ENCODE assay signal across 5 cellular contexts in the genomic region with DNA sequence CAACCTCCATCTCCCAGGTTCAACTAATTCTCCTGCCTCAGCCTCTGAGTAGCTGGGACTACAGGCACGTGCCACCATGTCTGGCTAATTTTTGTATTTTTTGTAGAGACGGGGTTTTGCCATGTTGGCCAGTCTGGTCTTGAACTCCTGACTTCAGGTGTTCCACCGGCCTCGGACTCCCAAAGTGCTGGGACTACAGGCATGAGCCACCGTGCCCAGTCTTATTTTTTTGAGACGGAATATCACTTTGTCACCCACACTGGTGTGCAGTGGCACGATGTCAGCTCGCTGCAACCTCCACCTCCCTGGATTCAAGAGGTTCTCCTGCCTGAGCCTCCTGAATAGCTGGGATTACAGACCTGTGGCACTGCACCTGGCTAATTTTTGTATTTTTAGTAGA. TPM values are rescaled to one million over a fixed set of nuclear protein-coding genes. Genes with fewer than 3 reads are reported as not detected.
A peak's percentile ranks its signal among the peaks of the same experiment; 100 is the strongest.
DNase-seq lines count a peak whose midpoint lies in the region; ATAC-seq, FAIRE-seq and TF ChIP-seq lines count a peak whose summit lies in the region.
"Not testable (repeated sequence)": the region's sequence is repeated elsewhere in the genome, so short reads cannot be mapped to it uniquely, and the experiment has no call there.

No MANE protein-coding gene starts in this region.

- H3K27ac ChIP-seq in A549 (peak overlapping the region; percentile 19 to 92; a peak in 4 of 6 replicates), RWPE1 (peak overlapping the region; percentile 24)
- H3K27ac ChIP-seq in H1 (ENCODE audit: low read depth, low read length); HepG2 (ENCODE audit: extremely low read length, insufficient read depth, low read length); trophoblast cell (ENCODE audit: low read depth, low read length): not testable (repeated sequence)

- H2BK20ac ChIP-seq in H1 (ENCODE audit: low read length) = peak overlapping the region; percentile 93; the same call in 1 of the 2 replicates

- WGBS in A549 (ENCODE audit: missing lambda C conversion rate) = 96% methylated on average over 8 of the region's 8 CpGs
- 95% methylated on average over 8 of the region's 8 CpGs; no CpG with 5 or more reads in 1 of the 2 experiments for WGBS in H1 (ENCODE audit: extremely low coverage in 1 of 2, insufficient coverage in 1 of 2, insufficient read length in 1 of 2, insufficient replicate concordance in 2 of 2, low coverage in 1 of 2, low lambda C conversion rate in 2 of 2, missing lambda C conversion rate in 1 of 2), 2 experiments
- WGBS in HepG2 (ENCODE audit: low lambda C conversion rate) = 91% methylated on average over 8 of the region's 8 CpGs
- WGBS in trophoblast cell (ENCODE audit: extremely low coverage, insufficient coverage, insufficient read length) = no CpG with 5 or more reads among the region's 8 CpGs

- TF ChIP-seq CTCF in A549 (IDR thresholded peaks at IDR 0.05); RWPE1 (conservative IDR thresholded peaks at IDR 0.05; ENCODE audit: low read depth); H1 (IDR thresholded peaks at IDR 0.05; ENCODE audit: control extremely low read depth in 1 of 3, insufficient read depth in 1 of 3, low read depth in 1 of 3, low read length in 3 of 3); HepG2 (CRISPR knock-in tag; IDR thresholded peaks at IDR 0.05): not testable (repeated sequence)

- not testable (repeated sequence) for H3K23me2 ChIP-seq in H1 (ENCODE audit: low read depth, low read length)

- not testable (repeated sequence) for H3K4me3 ChIP-seq in A549; H1 (ENCODE audit: extremely low read depth in 1 of 4, insufficient read depth in 2 of 4, low read depth in 3 of 4, low read length in 4 of 4); HepG2 (replicated peaks in 1 of 3; ENCODE audit: insufficient read depth in 1 of 3, low read depth in 2 of 3, low read length in 3 of 3); trophoblast cell (ENCODE audit: low read depth, low read length)

- H2BK15ac ChIP-seq in H1 (ENCODE audit: low read length) = peak overlapping the region; percentile 99; the same call in 1 of the 2 replicates

- H3K18ac ChIP-seq in H1 (ENCODE audit: extremely low read depth, low read length) = peak overlapping the region; percentile 32; the same call in 1 of the 2 replicates
- H3K18ac ChIP-seq in trophoblast cell (ENCODE audit: low read length) = not testable (repeated sequence)

- in situ Hi-C loops in HepG2 (cut with HindIII; ENCODE audit: extremely low pct_ligation_motif_present, low pct_unique_long_range_greater_than_20kb) = not testable (repeated sequence)

- DNase-seq in A549 (ENCODE audit: low read depth in 1 of 2, low spot score in 1 of 2); RWPE1 (ENCODE audit: low spot score); H1 (ENCODE audit: low read depth in 1 of 2, low spot score in 2 of 2); HepG2 (ENCODE audit: low spot score); trophoblast cell: not testable (repeated sequence)

- TF ChIP-seq POLR2A in A549 (IDR thresholded peaks at IDR 0.05; ENCODE audit: low read length); H1 (IDR thresholded peaks at IDR 0.05; ENCODE audit: control extremely low read depth in 1 of 2, low read depth in 2 of 2, low read length in 2 of 2); HepG2 (IDR thresholded peaks at IDR 0.05; ENCODE audit: insufficient read depth in 1 of 2, low read depth in 2 of 2, low read length in 2 of 2): not testable (repeated sequence)

- not testable (repeated sequence) for H3K36me3 ChIP-seq in H1 (ENCODE audit: control insufficient read depth in 2 of 4, insufficient read depth in 4 of 4, low read length in 3 of 4); HepG2 (replicated peaks in 1 of 2; ENCODE audit: control insufficient read depth in 1 of 2, insufficient read depth in 2 of 2, low read length in 2 of 2); trophoblast cell (ENCODE audit: control insufficient read depth in 1 of 2, insufficient read depth in 2 of 2, low read length in 2 of 2)

- not testable (repeated sequence) for H3K9me3 ChIP-seq in A549; H1 (ENCODE audit: insufficient read depth in 2 of 2, low read depth in 1 of 2, low read length in 1 of 2); HepG2 (ENCODE audit: low read length); trophoblast cell (ENCODE audit: insufficient read depth, low read depth, low read length)

- H4K8ac ChIP-seq in H1 (ENCODE audit: extremely low read depth, insufficient read depth, low read length); trophoblast cell (ENCODE audit: low read depth, low read length): not testable (repeated sequence)

- not testable (repeated sequence) for H3K56ac ChIP-seq in H1 (replicated peaks; ENCODE audit: insufficient read length, low read depth, low read length)

- not testable (repeated sequence) for H4K20me1 ChIP-seq in H1 (replicated peaks in 1 of 2; ENCODE audit: control insufficient read depth in 1 of 2, insufficient read depth in 2 of 2, low read length in 2 of 2); HepG2 (ENCODE audit: insufficient read depth, low read length)

- not testable (repeated sequence) for H3K4ac ChIP-seq in H1 (replicated peaks; ENCODE audit: insufficient read length, low read depth, low read length); trophoblast cell (ENCODE audit: low read depth, low read length)

- H3K4me2 ChIP-seq in A549; H1 (ENCODE audit: insufficient read depth in 1 of 2, low read depth in 2 of 2, low read length in 2 of 2); HepG2 (ENCODE audit: low read depth, low read length); trophoblast cell (ENCODE audit: low read length): not testable (repeated sequence)

- peaks cover 47% of the 10 kb centered on the region for H3K4me1 ChIP-seq in A549
- H3K4me1 ChIP-seq in H1 (replicated peaks in 1 of 4; ENCODE audit: control insufficient read depth in 3 of 4, insufficient read depth in 4 of 4, low read length in 3 of 4) = peaks cover 6 to 13% (median 9%) of the 10 kb centered on the region in 4 experiments; a peak in 6 of 7 replicates
- H3K4me1 ChIP-seq in HepG2 (ENCODE audit: insufficient read depth, low read length) = peaks cover 47% of the 10 kb centered on the region
- peaks cover 14 to 15% of the 10 kb centered on the region in 2 experiments for H3K4me1 ChIP-seq in trophoblast cell (ENCODE audit: control insufficient read depth in 1 of 2, insufficient read depth in 2 of 2, low read length in 2 of 2)

- peak overlapping the region; percentile 49; the same call in 1 of the 2 replicates for H2BK5ac ChIP-seq in H1 (ENCODE audit: low read depth, low read length)
- H2BK5ac ChIP-seq in trophoblast cell (ENCODE audit: low read depth, low read length, poor library complexity) = not testable (repeated sequence)

- not testable (repeated sequence) for ATAC-seq in A549, HepG2

- not testable (repeated sequence) for H3K14ac ChIP-seq in H1 (ENCODE audit: insufficient read length)
- peak overlapping the region; percentile 6 for H3K14ac ChIP-seq in trophoblast cell (ENCODE audit: low read length)

- H2BK120ac ChIP-seq in H1 (replicated peaks; ENCODE audit: low read depth, low read length) = not testable (repeated sequence)
- peak overlapping the region; percentile 5 for H2BK120ac ChIP-seq in trophoblast cell (ENCODE audit: insufficient read depth, low read length, poor library complexity)

- not testable (repeated sequence) for H3K27me3 ChIP-seq in H1 (replicated peaks in 1 of 4; ENCODE audit: control insufficient read depth in 3 of 4, extremely low read depth in 1 of 4, insufficient read depth in 3 of 4, low read length in 3 of 4); HepG2 (ENCODE audit: control insufficient read depth in 1 of 2, insufficient read depth in 2 of 2, low read length in 2 of 2); trophoblast cell (ENCODE audit: insufficient read depth, low read length)

- not testable (repeated sequence) for H2AK5ac ChIP-seq in H1 (ENCODE audit: low read depth, low read length)
- peak overlapping the region; percentile 87 for H2AK5ac ChIP-seq in trophoblast cell (ENCODE audit: low read length)

- POLR2A ChIA-PET in A549 (lab: Yijun Ruan, JAX); RWPE1 (lab: Yijun Ruan, JAX; ENCODE audit: low non-redundant PET): not testable (repeated sequence)
- POLR2A ChIA-PET in H1 (lab: Charles Lee; ENCODE audit: partially characterized antibody) = interaction anchor here (1.5 to 42.1 kb wide), 3 partner anchors 20 to 74 kb away, joined by 3 to 1191 read pairs (median 423); a partner anchor contains a TSS
- POLR2A ChIA-PET in HepG2 (lab: Yijun Ruan, JAX) = interaction anchor here (6.4 kb wide), 1 partner anchor 16 kb away, joined by 264 read pairs; a partner anchor contains a TSS

- not testable (repeated sequence) for TF ChIP-seq RAD21 in A549 (conservative IDR thresholded peaks at IDR 0.05 in 1 of 2, IDR thresholded peaks at IDR 0.05 in 1 of 2); H1 (IDR thresholded peaks at IDR 0.05 in 1 of 2, conservative IDR thresholded peaks at IDR 0.05 in 1 of 2; ENCODE audit: low read depth in 2 of 2, low read length in 2 of 2); HepG2 (CRISPR knock-in tag; IDR thresholded peaks at IDR 0.05)

- not testable (repeated sequence) for H4K12ac ChIP-seq in trophoblast cell (ENCODE audit: low read depth, low read length)

- not testable (repeated sequence) for H3K79me1 ChIP-seq in H1 (ENCODE audit: low read depth, low read length)
- H3K79me1 ChIP-seq in trophoblast cell (ENCODE audit: low read length) = peaks cover 43% of the 10 kb centered on the region

- FAIRE-seq in A549 (lab: Jason Lieb, UNC); H1 (lab: Jason Lieb, UNC); HepG2 (lab: Jason Lieb, UNC): not testable (repeated sequence)

- not testable (repeated sequence) for H2AFZ ChIP-seq in H1 (ENCODE audit: low read length); HepG2 (ENCODE audit: low read length); trophoblast cell (ENCODE audit: insufficient read depth, low read length, poor library complexity)

- intact Hi-C loops in HepG2 (cut with micrococcal nuclease; ENCODE audit: unreplicated experiment) = not testable (repeated sequence)

- H4K5ac ChIP-seq in H1 (ENCODE audit: insufficient read length, low read depth, low read length) = not testable (repeated sequence)

- H3K9ac ChIP-seq in H1 (replicated peaks in 1 of 4; ENCODE audit: extremely low read depth in 1 of 4, low read depth in 3 of 4, low read length in 3 of 4); HepG2 (ENCODE audit: insufficient read depth, low read depth, low read length); trophoblast cell (ENCODE audit: low read length): not testable (repeated sequence)

- peak overlapping the region; percentile 93 for H4K91ac ChIP-seq in H1 (replicated peaks; ENCODE audit: insufficient read length, low read length)
- peak overlapping the region; percentile 36 for H4K91ac ChIP-seq in trophoblast cell (ENCODE audit: low read depth, low read length)

- CTCF ChIA-PET in A549 (lab: Yijun Ruan, JAX) = interaction anchor here (3.0 to 6.9 kb wide), 2 partner anchors 9 to 101 kb away, joined by 17 to 74 read pairs; no protein-coding TSS in a partner anchor
- CTCF ChIA-PET in RWPE1 (lab: Yijun Ruan, JAX) = interaction anchor here (0.6 to 1.1 kb wide), 6 partner anchors 9 to 1025 kb away, joined by 3 to 5 read pairs (median 4); no protein-coding TSS in a partner anchor
- CTCF ChIA-PET in H1 (lab: Charles Lee; ENCODE audit: partially characterized antibody) = interaction anchor here (0.7 to 6.4 kb wide), 2 partner anchors 8 to 77 kb away, joined by 3 to 71 read pairs; no protein-coding TSS in a partner anchor
- CTCF ChIA-PET in HepG2 (lab: Yijun Ruan, JAX; ENCODE audit: low intra/inter-chr PET ratio, low total read pairs) = not testable (repeated sequence)

- H2BK12ac ChIP-seq in H1 (ENCODE audit: low read depth, low read length) = peak overlapping the region; percentile 95
- peak overlapping the region; percentile 46 for H2BK12ac ChIP-seq in trophoblast cell (ENCODE audit: low read length)

- not testable (repeated sequence) for BruUV-seq in HepG2 (replicated peaks; lab: Mats Ljungman, UMichigan)

- not testable (repeated sequence) for H3K23ac ChIP-seq in H1 (ENCODE audit: insufficient read length); trophoblast cell (ENCODE audit: low read length)

- not testable (repeated sequence) for H3K79me2 ChIP-seq in H1 (ENCODE audit: control insufficient read depth in 1 of 2, insufficient read depth in 2 of 2, low read length in 2 of 2); HepG2 (ENCODE audit: insufficient read depth, low read length); trophoblast cell (ENCODE audit: control insufficient read depth, insufficient read depth, low read length, poor library complexity)

- not testable (repeated sequence) for TF ChIP-seq EP300 in A549 (IDR thresholded peaks at IDR 0.05); H1 (IDR thresholded peaks at IDR 0.05; ENCODE audit: borderline replicate concordance in 1 of 2, low read depth in 2 of 2, low read length in 2 of 2); HepG2 (IDR thresholded peaks at IDR 0.05; ENCODE audit: low read depth in 2 of 2, low read length in 2 of 2); HepG2 (CRISPR knock-in tag; IDR thresholded peaks at IDR 0.05; ENCODE audit: borderline replicate concordance)

RNA-seq across cellular contexts. Expression of a gene that starts 17.6 kb away (rescaled TPM):
- 23.6 and 24.9 TPM in 2 replicates for polyA plus RNA-seq in A549 (2011; rRNA removed)
- polyA plus RNA-seq in A549 (2012; cell fraction: cytosol; rRNA removed) = 10.9 TPM in 2 replicates
- polyA plus RNA-seq in A549 (2012; cell fraction: nucleus; rRNA removed) = 19.5 and 21.4 TPM in 2 replicates
- 10.2 to 11.2 TPM (median 10.4 TPM) in 3 replicates for polyA plus RNA-seq in A549 (2017; fragmentation: RNase III; extraction: RNeasy Plus Mini Kit Qiagen cat#74134 plus additional on column Dnase treatment)
- polyA minus RNA-seq in A549 (2011; rRNA and poly(A)+ RNA removed) = 22.2 and 24.4 TPM in 2 replicates
- 163 TPM in 2 replicates for total RNA-seq in H1 (2021; fragmentation: NEBNext Ultra II Directional; extraction: Animal tissue kit (Norgen Biotek cat#: 25700))
- polyA plus RNA-seq in H1 (2011; rRNA removed) = 50.5 and 58.5 TPM in 2 replicates
- 66.1 TPM for polyA plus RNA-seq in H1 (2011; cell fraction: cytosol; rRNA removed)
- polyA plus RNA-seq in H1 (2011; cell fraction: nucleus; rRNA removed) = 123 TPM
- polyA plus RNA-seq in H1 (2012, experiment 1 of 2) = 71.7 to 113 TPM (median 77.5 TPM) in 4 replicates
- 9.8 TPM for polyA plus RNA-seq in H1 (2012, experiment 2 of 2)
- 70.7 TPM for polyA plus RNA-seq in H1 (2013, experiment 1 of 2)
- 69.6 TPM for polyA plus RNA-seq in H1 (2013, experiment 2 of 2)
- polyA minus RNA-seq in H1 (2011; rRNA and poly(A)+ RNA removed) = 67.9 and 102 TPM in 2 replicates
- 53.2 TPM for polyA minus RNA-seq in H1 (2011; cell fraction: cytosol; rRNA and poly(A)+ RNA removed)
- 91.2 TPM for polyA minus RNA-seq in H1 (2011; cell fraction: nucleus; rRNA and poly(A)+ RNA removed)
- total RNA-seq in HepG2 (2016; rRNA removed; fragmentation: Illumina TruSeq; extraction: Trizol) = 53.9 and 71.9 TPM in 2 replicates
- total RNA-seq in HepG2 (2016; cell fraction: cytosol; rRNA removed; fragmentation: Illumina TruSeq; extraction: Trizol; ENCODE audit: low read depth) = 45.3 and 50.7 TPM in 2 replicates
- 54.7 and 64.5 TPM in 2 replicates for total RNA-seq in HepG2 (2016; cell fraction: insoluble cytoplasmic fraction; rRNA removed; fragmentation: Illumina TruSeq; extraction: Trizol)
- total RNA-seq in HepG2 (2016; cell fraction: membrane; rRNA removed; fragmentation: Illumina TruSeq; extraction: Trizol) = 30.6 and 34.0 TPM in 2 replicates
- total RNA-seq in HepG2 (2016; cell fraction: nucleus; rRNA removed; fragmentation: Illumina TruSeq; extraction: Trizol) = 90.9 and 106 TPM in 2 replicates
- polyA plus RNA-seq in HepG2 (2011; rRNA removed) = 81.4 and 84.7 TPM in 2 replicates
- 41.2 and 45.2 TPM in 2 replicates for polyA plus RNA-seq in HepG2 (2011; cell fraction: cytosol; rRNA removed)
- 139 and 149 TPM in 2 replicates for polyA plus RNA-seq in HepG2 (2011; cell fraction: nucleus; rRNA removed)
- polyA plus RNA-seq in HepG2 (2012) = 50.4 and 60.2 TPM in 2 replicates
- 1.9 and 2.5 TPM in 2 replicates for polyA plus RNA-seq in HepG2 (2016; cell fraction: cytosol; fragmentation: Illumina TruSeq; extraction: Trizol; ENCODE audit: low read depth)
- 42.7 and 55.7 TPM in 2 replicates for polyA plus RNA-seq in HepG2 (2016; cell fraction: insoluble cytoplasmic fraction; fragmentation: Illumina TruSeq; extraction: Trizol; ENCODE audit: low read depth)
- 7.9 and 9.1 TPM in 2 replicates for polyA plus RNA-seq in HepG2 (2016; cell fraction: membrane; fragmentation: Illumina TruSeq; extraction: Trizol; ENCODE audit: low read depth)
- 103 and 106 TPM in 2 replicates for polyA plus RNA-seq in HepG2 (2016; cell fraction: nucleus; fragmentation: Illumina TruSeq; extraction: Trizol; ENCODE audit: insufficient read depth, low read depth)
- polyA minus RNA-seq in HepG2 (2011; rRNA and poly(A)+ RNA removed; ENCODE audit: low replicate concordance) = 14.1 and 79.4 TPM in 2 replicates
- polyA minus RNA-seq in HepG2 (2011; cell fraction: cytosol; rRNA and poly(A)+ RNA removed) = 66.7 and 69.5 TPM in 2 replicates
- 190 and 220 TPM in 2 replicates for polyA minus RNA-seq in HepG2 (2011; cell fraction: nucleus; rRNA and poly(A)+ RNA removed)
- polyA plus RNA-seq in trophoblast cell (2013) = 44.5 and 45.1 TPM in 2 replicates
